ENCODE assay signal across 12 cellular contexts in genomic region chr2:3492951-3493609, GRCh38. TPM values are rescaled to one million over a fixed set of nuclear protein-coding genes. Genes with fewer than 3 reads are reported as not detected.
DNase-seq lines count a peak whose midpoint lies in the region; ATAC-seq and TF ChIP-seq lines count a peak whose summit lies in the region.
"Had no signal": no experiment of that assay in that cellular context is flagged by ENCODE, and none has a peak within 500 bp of the region (broad histone marks: within the 10 kb centered on the region; RNA-seq: fewer than 3 reads in every experiment).

No MANE protein-coding gene starts in this region.

- DNase-seq in Calu3 (no peak), retinal pigment epithelial cell (ENCODE audit: low read depth) (no peak), mesothelial cell of epicardium (ENCODE audit: low spot score in 2 of 2, unreplicated experiment in 2 of 2) (no peak), NCI-H2107 treated with DMSO at 0.1 percent for 48 hours (lab: John Stamatoyannopoulos, UW; ENCODE audit: unreplicated experiment) (no peak), NCI-H2196 treated with DMSO at 0.1 percent for 48 hours (lab: John Stamatoyannopoulos, UW; ENCODE audit: unreplicated experiment) (no peak)
- DNase-seq: activated CD8-positive, alpha-beta T cell treated with anti-CD3 and anti-CD28 coated beads for 36 hours; NCI-H1417 treated with DMSO at 0.1 percent for 48 hours had no signal

- TF ChIP-seq CTCF in Calu3 (IDR thresholded peaks at IDR 0.05; ENCODE audit: unreplicated experiment) = no peak
- TF ChIP-seq CTCF in WI38 (IDR thresholded peaks at IDR 0.05; ENCODE audit: low read depth, low read length) = no peak
- no peak for TF ChIP-seq CTCF in gastroesophageal sphincter (IDR thresholded peaks at IDR 0.05)
- no peak for TF ChIP-seq CTCF in retinal pigment epithelial cell (conservative IDR thresholded peaks at IDR 0.05; ENCODE audit: low read depth, low read length)
- no peak for TF ChIP-seq CTCF in mesothelial cell of epicardium (IDR thresholded peaks at IDR 0.05; ENCODE audit: unreplicated experiment)

- ATAC-seq in gastroesophageal sphincter (peak; percentile 49), GM21381 (IDR thresholded peaks at IDR 0.05; ENCODE audit: unreplicated experiment) (no peak)
- ATAC-seq: activated CD8-positive, alpha-beta T cell treated with anti-CD3 and anti-CD28 coated beads for 36 hours had no signal

- H3K4me1 Mint-ChIP-seq in Calu3 (ENCODE audit: low read depth, unreplicated experiment) (no peaks in the 10 kb centered on the region), mesothelial cell of epicardium (peaks cover 17% of the 10 kb centered on the region)
- H3K4me1 Mint-ChIP-seq: central memory CD8-positive, alpha-beta T cell had no signal

- peaks cover 0 to 34% of the 10 kb centered on the region in 2 donors for H3K36me3 ChIP-seq in gastroesophageal sphincter

- no TSS peak for BruUV-seq in Calu3 (replicated peaks; lab: Mats Ljungman, UMichigan)

- intact Hi-C loops in Calu3 (cut with micrococcal nuclease; ENCODE audit: unreplicated experiment) = no loop called here

- H3K27me3 Mint-ChIP-seq in Calu3 (ENCODE audit: unreplicated experiment) = no peaks in the 10 kb centered on the region
- H3K27me3 Mint-ChIP-seq in mesothelial cell of epicardium (ENCODE audit: low read depth) = no peaks in the 10 kb centered on the region
- H3K27me3 Mint-ChIP-seq: activated CD8-positive, alpha-beta T cell treated with anti-CD3 and anti-CD28 coated beads for 36 hours; central memory CD8-positive, alpha-beta T cell had no signal

- TF ChIP-seq EP300 in gastroesophageal sphincter (IDR thresholded peaks at IDR 0.05) = no peak

- peak overlapping the region; percentile 17 for H3K27ac Mint-ChIP-seq in Calu3 (ENCODE audit: unreplicated experiment)
- no peak overlapping the region for H3K27ac Mint-ChIP-seq in mesothelial cell of epicardium
- H3K27ac Mint-ChIP-seq: activated CD8-positive, alpha-beta T cell treated with anti-CD3 and anti-CD28 coated beads for 36 hours had no signal

- H3K27me3 ChIP-seq in gastroesophageal sphincter = no peaks in the 10 kb centered on the region

- CTCF ChIA-PET in Calu3 (lab: Charles Lee) = interaction anchor here (1.5 kb wide), 1 partner anchor 43 kb away, joined by 3 read pairs; no protein-coding TSS in a partner anchor

- H3K4me1 ChIP-seq in gastroesophageal sphincter = peaks cover 0 to 8% (median 0%) of the 10 kb centered on the region in 3 donors

- TF ChIP-seq POLR2A in gastroesophageal sphincter (IDR thresholded peaks at IDR 0.05) = no peak

- 51 to 71% methylated on average over 4 to 7 of the region's 29 CpGs for WGBS in gastroesophageal sphincter (ENCODE audit: low coverage in 1 of 2), 2 donors

- H3K4me3 ChIP-seq in WI38 (ENCODE audit: low read depth, low read length) (peak overlapping the region; percentile 38), gastroesophageal sphincter (no peak overlapping the region), retinal pigment epithelial cell (ENCODE audit: low read length) (peak overlapping the region; percentile 44)

- H3K9me3 ChIP-seq in gastroesophageal sphincter = no peaks in the 10 kb centered on the region

- peaks cover 6% of the 10 kb centered on the region for H3K36me3 Mint-ChIP-seq in Calu3 (ENCODE audit: insufficient read depth, unreplicated experiment)
- H3K36me3 Mint-ChIP-seq in mesothelial cell of epicardium = peaks cover 12% of the 10 kb centered on the region

- H3K4me3 Mint-ChIP-seq in Calu3 (ENCODE audit: low read depth, unreplicated experiment) (no peak overlapping the region), mesothelial cell of epicardium (no peak overlapping the region)
- H3K4me3 Mint-ChIP-seq: activated CD8-positive, alpha-beta T cell treated with anti-CD3 and anti-CD28 coated beads for 36 hours; central memory CD8-positive, alpha-beta T cell; neural crest cell had no signal

- H3K27ac ChIP-seq in gastroesophageal sphincter = no peak overlapping the region

- H3K9me3 Mint-ChIP-seq in Calu3 (ENCODE audit: low read depth, unreplicated experiment) (no peaks in the 10 kb centered on the region), mesothelial cell of epicardium (no peaks in the 10 kb centered on the region)
- H3K9me3 Mint-ChIP-seq: activated CD8-positive, alpha-beta T cell treated with anti-CD3 and anti-CD28 coated beads for 36 hours; central memory CD8-positive, alpha-beta T cell; neural crest cell had no signal

RNA-seq across cellular contexts. Expression of gene ADI1, which starts 26.3 kb away (rescaled TPM):
- total RNA-seq in Calu3 (2022) (30.1 and 32.6 TPM in 2 replicates), gastroesophageal sphincter (100 to 1,000 TPM in 1 of 4 donors, 10 to 100 TPM in 3; 61.9 to 106 (median 82.9) TPM), mesothelial cell of epicardium (16.6 to 18.7 TPM (median 17.6 TPM) in 3 replicates)

Comparison
In these comparisons a context has a peak if more than half of its experiments do, and no peak if none do; other contexts are left out.
1. H3K4me3 ChIP-seq: peak in WI38 (single experiment) and retinal pigment epithelial cell (single experiment); none in gastroesophageal sphincter (0 of 2).